Comparison of ENCODE assay signal across 8 cellular contexts in the genomic region with DNA sequence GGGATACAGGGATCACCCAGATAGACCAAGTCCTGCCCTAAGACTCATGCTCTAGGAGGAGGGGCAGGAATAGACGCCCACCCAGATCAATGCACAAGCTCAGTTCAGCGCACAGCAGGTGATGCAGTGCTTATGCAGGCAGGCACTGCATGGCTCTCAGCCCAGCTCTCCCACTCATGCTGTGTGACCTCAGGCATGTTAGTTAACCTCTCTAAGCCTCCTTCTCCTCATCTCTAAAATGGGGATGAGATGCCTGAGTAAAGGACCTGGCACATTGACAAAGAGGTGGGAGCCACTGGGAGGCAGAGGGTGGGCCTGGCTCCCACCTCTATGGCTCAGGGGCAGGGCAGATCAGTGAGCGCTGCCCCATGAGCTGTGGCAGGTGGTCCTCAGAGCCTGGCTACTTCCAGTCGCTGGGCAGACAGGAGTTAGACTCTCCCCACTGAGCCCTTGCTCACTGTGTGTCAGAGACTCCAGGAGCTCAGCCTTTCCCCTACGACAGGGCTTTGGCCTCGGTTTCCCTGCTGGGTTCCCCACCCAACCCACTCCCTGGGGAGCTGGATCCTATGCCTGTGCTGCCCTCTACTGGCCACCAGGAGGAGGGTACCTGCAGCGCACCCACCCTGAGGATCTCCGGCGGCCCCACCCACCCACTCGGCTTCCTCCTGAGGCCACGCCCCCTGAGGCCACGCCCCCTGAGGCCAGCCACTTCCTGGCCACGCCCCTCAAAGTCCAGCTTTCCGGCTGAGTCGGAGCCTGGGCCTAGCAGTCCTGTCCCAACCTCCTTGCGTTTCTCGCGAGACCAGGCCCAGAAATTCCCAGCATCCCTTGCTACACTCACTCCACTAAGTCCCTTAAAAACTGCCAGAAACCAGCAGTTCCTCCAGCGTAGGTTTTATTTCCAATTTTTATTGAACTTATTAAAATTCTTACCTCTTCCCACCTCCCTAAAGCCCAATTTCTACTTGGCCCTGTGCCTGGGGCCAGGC.
DNase-seq lines count a peak whose midpoint lies in the region; ATAC-seq lines count a peak whose summit lies in the region.

No MANE protein-coding gene starts in this region.

- peak overlapping the region in 3 of 5 donors; percentile 7 to 36 (median 18) for H3K4me3 Mint-ChIP-seq in immature natural killer cell

- H3K27me3 Mint-ChIP-seq in immature natural killer cell (ENCODE audit: low read depth in 3 of 3): peaks cover 2 to 5% (median 4%) of the 10 kb centered on the region in 3 donors

- peaks cover 5% of the 10 kb centered on the region; the same call in 1 of the 2 replicates for H3K9me3 ChIP-seq in Karpas-422 (ENCODE audit: low read length)

- no peaks in the 10 kb centered on the region for H4K20me1 ChIP-seq in Karpas-422 (ENCODE audit: insufficient read depth, low read depth, low read length)

- H3K79me2 ChIP-seq in Karpas-422 (ENCODE audit: low read length): no peaks in the 10 kb centered on the region

- no peak overlapping the region for H3K4me3 ChIP-seq in Karpas-422 (ENCODE audit: low read length)

- H3K4me2 ChIP-seq in Karpas-422 (ENCODE audit: low read depth, low read length, poor library complexity, severe bottlenecking): no peak overlapping the region

- DNase-seq in Daoy (ENCODE audit: low read depth) (peak; percentile 89), Karpas-422 (peak; percentile 90), T follicular helper cell (ENCODE audit: low read depth) (peak; percentile 12), amygdala (lab: John Stamatoyannopoulos, UW) (peak in 49 of 56 donors; percentile 1 to 79 (median 32)), immature natural killer cell (peak; percentile 63 to 74 (median 68))
- DNase-seq in stimulated activated CD4-positive, alpha-beta T cell treated with anti-CD3 and anti-CD28 coated beads, Interleukin-2, amount 100 ng/mL, for 48 hours: peak; percentile 53 to 60

- H2AFZ ChIP-seq in Karpas-422 (ENCODE audit: low read length): no peak overlapping the region

- no peaks in the 10 kb centered on the region for H3K9me2 ChIP-seq in Karpas-422 (replicated peaks; ENCODE audit: insufficient read depth, low read length)

- no peak overlapping the region for H3K27ac ChIP-seq in Karpas-422 (ENCODE audit: low read length)

- H3K36me3 ChIP-seq in Karpas-422 (ENCODE audit: insufficient read depth, low read length): no peaks in the 10 kb centered on the region

- peaks cover 8 to 11% of the 10 kb centered on the region in 2 donors for H3K4me1 Mint-ChIP-seq in immature natural killer cell

- peaks cover 6% of the 10 kb centered on the region; the same call in 1 of the 2 replicates for H3K4me1 ChIP-seq in Karpas-422 (ENCODE audit: low read length)

- H3K27me3 ChIP-seq in Karpas-422 (ENCODE audit: low read length): peaks cover 3% of the 10 kb centered on the region; the same call in 1 of the 2 replicates

- H3K9me3 Mint-ChIP-seq in immature natural killer cell: peaks cover 6 to 18% (median 12%) of the 10 kb centered on the region in 6 donors

- no peak for ATAC-seq in GM18868 (IDR thresholded peaks at IDR 0.05; ENCODE audit: unreplicated experiment)
- no peak for ATAC-seq in HG02884 (IDR thresholded peaks at IDR 0.05; ENCODE audit: unreplicated experiment)

- H3K27ac Mint-ChIP-seq in immature natural killer cell: peak overlapping the region in 2 of 6 donors; percentile 41 to 64

- no peak overlapping the region for H3K9ac ChIP-seq in Karpas-422 (ENCODE audit: low read length)

- H3K36me3 Mint-ChIP-seq in immature natural killer cell: peaks cover 0 to 4% (median 3%) of the 10 kb centered on the region in 3 donors

Comparison
In these comparisons a context has a peak if more than half of its experiments do, and no peak if none do; other contexts are left out.
1. DNase-seq: peak in every context shown above with its lines; median percentile 90 in Karpas-422; 89 in Daoy; 68 in immature natural killer cell; 56 in stimulated activated CD4-positive, alpha-beta T cell treated with anti-CD3 and anti-CD28 coated beads, Interleukin-2, amount 100 ng/mL, for 48 hours; 32 in amygdala; 12 in T follicular helper cell.